ENCODE assay signal across 25 cellular contexts in the genomic region with DNA sequence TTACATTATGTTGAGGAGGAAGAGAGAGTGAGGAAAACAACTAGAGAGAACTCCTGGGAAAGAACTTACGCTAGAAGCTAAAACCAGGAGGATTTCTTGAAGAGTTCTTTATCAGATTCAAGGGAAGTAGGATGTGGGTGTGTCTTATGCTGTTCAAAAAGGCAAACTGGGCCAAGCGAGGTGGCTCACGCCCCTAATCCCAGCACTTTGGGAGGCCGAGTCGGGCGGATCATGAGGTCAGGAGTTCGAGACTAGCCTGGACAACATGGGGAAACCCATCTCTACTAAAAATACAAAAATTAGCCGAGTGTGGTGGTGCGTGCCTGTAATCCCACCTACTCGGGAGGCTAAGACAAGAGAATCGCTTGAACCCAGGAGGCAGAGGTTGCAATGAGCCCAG.
"Had no signal": no experiment of that assay in that cellular context is flagged by ENCODE, and none has a peak within 500 bp of the region (broad histone marks: within the 10 kb centered on the region; RNA-seq: fewer than 3 reads in every experiment).

No MANE protein-coding gene starts in this region.

- H3K27ac ChIP-seq: adrenal gland, Peyer's patch, RWPE1, SJSA1 had no signal

- H3K4me3 ChIP-seq: adrenal gland, Peyer's patch, SJSA1 had no signal

- H3K4me1 ChIP-seq: adrenal gland, Peyer's patch had no signal

- H3K27me3 Mint-ChIP-seq: activated naive CD8-positive, alpha-beta T cell treated with anti-CD3 and anti-CD28 coated beads, Interleukin-2, amount 10 ng/mL, durations not matched to agents 7 days and 5 days had no signal

- H3K9me3 ChIP-seq: Peyer's patch, SJSA1 had no signal

- H3K27me3 ChIP-seq: adrenal gland, Peyer's patch, SJSA1 had no signal

- H3K9me3 Mint-ChIP-seq: activated naive CD8-positive, alpha-beta T cell treated with anti-CD3 and anti-CD28 coated beads, Interleukin-2, amount 10 ng/mL, durations not matched to agents 7 days and 5 days had no signal

- DNase-seq: activated CD4-positive, alpha-beta T cell treated with anti-CD3 and anti-CD28 coated beads for 48 hours; activated CD4-positive, alpha-beta T cell treated with anti-CD3 and anti-CD28 coated beads, Interleukin-2, amount 50 U/mL, for 4 hours; activated CD8-positive, alpha-beta memory T cell treated with anti-CD3 and anti-CD28 coated beads, Interleukin-2, amount 50 U/mL, for 48 hours; activated CD8-positive, alpha-beta T cell treated with anti-CD3 and anti-CD28 coated beads, Interleukin-2, amount 10 ng/mL, durations not matched to agents 7 days and 5 days; activated naive CD4-positive, alpha-beta T cell treated with anti-CD3 and anti-CD28 coated beads, Interleukin-2, amount 50 U/mL, for 16 hours; activated naive CD8-positive, alpha-beta T cell treated with anti-CD3 and anti-CD28 coated beads, Interleukin-2, amount 10 ng/mL, durations not matched to agents 7 days and 5 days; activated T-cell treated with anti-CD3 and anti-CD28 coated beads, Interleukin-2, amount 50 U/mL, for 1 hour; adrenal gland; anterior cingulate cortex; NCI-H1105; NCI-H1436; NCI-H1694 treated with DMSO at 0.1 percent for 48 hours; NCI-H2029 treated with DMSO at 0.1 percent for 48 hours; NCI-H345; NCI-H510A; NCI-H526 treated with DMSO at 0.1 percent for 48 hours; NCI-H82; OCI-M1; Peyer's patch; Right ventricle myocardium superior; SW 1271 had no signal

- H3K27ac Mint-ChIP-seq: activated CD8-positive, alpha-beta T cell treated with anti-CD3 and anti-CD28 coated beads, Interleukin-2, amount 10 ng/mL, durations not matched to agents 7 days and 5 days; activated naive CD8-positive, alpha-beta T cell treated with anti-CD3 and anti-CD28 coated beads, Interleukin-2, amount 10 ng/mL, durations not matched to agents 7 days and 5 days had no signal

- H3K4me3 Mint-ChIP-seq: activated CD8-positive, alpha-beta T cell treated with anti-CD3 and anti-CD28 coated beads, Interleukin-2, amount 10 ng/mL, durations not matched to agents 7 days and 5 days; activated naive CD8-positive, alpha-beta T cell treated with anti-CD3 and anti-CD28 coated beads, Interleukin-2, amount 10 ng/mL, durations not matched to agents 7 days and 5 days had no signal

- ATAC-seq: activated CD4-positive, CD25-positive, alpha-beta regulatory T cell treated with anti-CD3 and anti-CD28 coated beads, Interleukin-2, amount 50 U/mL, for 24 hours; activated CD8-positive, alpha-beta T cell treated with anti-CD3 and anti-CD28 coated beads, Interleukin-2, amount 10 ng/mL, durations not matched to agents 7 days and 5 days; SK-N-SH treated with all-trans-retinoic acid at 6 μM for 48 hours had no signal

- H3K36me3 ChIP-seq: adrenal gland, Peyer's patch, SJSA1 had no signal
